Comparison of ENCODE assay signal across 26 cellular contexts in genomic region chr10:13860886-13861285, GRCh38.
"Had no signal": no experiment of that assay in that cellular context is flagged by ENCODE, and none has a peak within 500 bp of the region (broad histone marks: within the 10 kb centered on the region; RNA-seq: fewer than 3 reads in every experiment).

No MANE protein-coding gene starts in this region.

- H3K9me3 ChIP-seq: mucosa of descending colon, neutrophil, right atrium auricular region, sigmoid colon, stomach, testis, tibial nerve, upper lobe of right lung, uterus had no signal

- H3K4me3 ChIP-seq: hepatocyte, mucosa of descending colon, right atrium auricular region, sigmoid colon, stomach, testis, tibial nerve, upper lobe of right lung, uterus had no signal

- H3K4me1 ChIP-seq: parathyroid adenoma, sigmoid colon, testis, upper lobe of right lung, uterus had no signal

- H3K27ac Mint-ChIP-seq: effector memory CD8-positive, alpha-beta T cell; mesothelial cell of epicardium; naive B cell; natural killer cell treated with Interleukin-12 subunit alpha and Interleukin-12 subunit beta and Interleukin-15 and Interleukin-18, amount 100 ng/mL, for 72 hours; progenitor cell of endocrine pancreas; stimulated activated effector memory CD8-positive, alpha-beta T cell treated with anti-CD3 and anti-CD28 coated beads, Interleukin-12 subunit alpha, Interleukin-12 subunit beta, amount 100 ng/mL, for 72 hours had no signal

- H3K4me1 Mint-ChIP-seq: mesothelial cell of epicardium; naive B cell; stimulated activated effector memory CD8-positive, alpha-beta T cell treated with anti-CD3 and anti-CD28 coated beads, Interleukin-12 subunit alpha, Interleukin-12 subunit beta, amount 100 ng/mL, for 72 hours had no signal

- H3K36me3 Mint-ChIP-seq: mesothelial cell of epicardium; naive B cell; natural killer cell treated with Interleukin-12 subunit alpha and Interleukin-12 subunit beta and Interleukin-15 and Interleukin-18, amount 100 ng/mL, for 72 hours; stimulated activated effector memory CD8-positive, alpha-beta T cell treated with anti-CD3 and anti-CD28 coated beads, Interleukin-12 subunit alpha, Interleukin-12 subunit beta, amount 100 ng/mL, for 72 hours had no signal

- H3K9me3 Mint-ChIP-seq: effector memory CD8-positive, alpha-beta T cell; mesothelial cell of epicardium; naive B cell; natural killer cell treated with Interleukin-12 subunit alpha and Interleukin-12 subunit beta and Interleukin-15 and Interleukin-18, amount 100 ng/mL, for 72 hours; neural crest cell; stimulated activated effector memory CD8-positive, alpha-beta T cell treated with anti-CD3 and anti-CD28 coated beads, Interleukin-12 subunit alpha, Interleukin-12 subunit beta, amount 100 ng/mL, for 72 hours had no signal

- ATAC-seq: effector memory CD8-positive, alpha-beta T cell; left lobe of liver; mucosa of descending colon; natural killer cell treated with Interleukin-12 subunit alpha and Interleukin-12 subunit beta and Interleukin-15 and Interleukin-18, amount 100 ng/mL, for 72 hours; stimulated activated effector memory CD8-positive, alpha-beta T cell treated with anti-CD3 and anti-CD28 coated beads, Interleukin-12 subunit alpha, Interleukin-12 subunit beta, amount 100 ng/mL, for 72 hours; upper lobe of right lung had no signal

- H3K27ac ChIP-seq: hepatocyte, neutrophil, parathyroid adenoma, right atrium auricular region, stomach, testis, upper lobe of right lung, uterus had no signal

- H3K27me3 Mint-ChIP-seq: progenitor cell of endocrine pancreas had no signal

- DNase-seq: cortex of kidney; effector memory CD8-positive, alpha-beta T cell; head of caudate nucleus; kidney; mucosa of descending colon; naive B cell; sigmoid colon; stimulated activated CD4-positive, alpha-beta T cell treated with anti-CD3 and anti-CD28 coated beads, Interleukin-2, amount 100 ng/mL, for 24 hours; stimulated activated CD4-positive, alpha-beta T cell treated with anti-CD3 and anti-CD28 coated beads, Interleukin-4, amount 100 ng/mL, for 24 hours; stimulated activated naive CD4-positive, alpha-beta T cell treated with Interleukin-2 at 50 U/mL for 16 hours; stomach; substantia nigra; testis; upper lobe of right lung; uterus had no signal

- H3K27me3 ChIP-seq: hepatocyte, neutrophil, right atrium auricular region, sigmoid colon, stomach, testis, tibial nerve, upper lobe of right lung, uterus had no signal

- H3K36me3 ChIP-seq: neutrophil, right atrium auricular region, sigmoid colon, stomach, tibial nerve, upper lobe of right lung, uterus had no signal

- H3K4me3 Mint-ChIP-seq: effector memory CD8-positive, alpha-beta T cell; mesothelial cell of epicardium; naive B cell; natural killer cell treated with Interleukin-12 subunit alpha and Interleukin-12 subunit beta and Interleukin-15 and Interleukin-18, amount 100 ng/mL, for 72 hours; neural crest cell; stimulated activated effector memory CD8-positive, alpha-beta T cell treated with anti-CD3 and anti-CD28 coated beads, Interleukin-12 subunit alpha, Interleukin-12 subunit beta, amount 100 ng/mL, for 72 hours had no signal
